9 cellular contexts compared by ENCODE assay signal in genomic region chr7:148967032-148967372, GRCh38.
DNase-seq lines count a peak whose midpoint lies in the region; ATAC-seq and TF ChIP-seq lines count a peak whose summit lies in the region.
"Had no signal": no experiment of that assay in that cellular context is flagged by ENCODE, and none has a peak within 500 bp of the region (broad histone marks: within the 10 kb centered on the region; RNA-seq: fewer than 3 reads in every experiment).

No MANE protein-coding gene starts in this region.

- no peak for TF ChIP-seq POLR2A in testis (IDR thresholded peaks at IDR 0.05)

- TF ChIP-seq CTCF in RWPE1 (conservative IDR thresholded peaks at IDR 0.05; ENCODE audit: low read depth) = peak; percentile 81
- no peak for TF ChIP-seq CTCF in foreskin fibroblast (IDR thresholded peaks at IDR 0.05; ENCODE audit: low read depth, low read length)
- TF ChIP-seq CTCF in testis (IDR thresholded peaks at IDR 0.05) = no peak

- ATAC-seq in activated T-cell treated with anti-CD3 and anti-CD28 coated beads, Interleukin-2, amount 50 U/mL, for 4 hours = peak; percentile 9 to 16

- WGBS in testis, 2 donors = 36 to 37% methylated on average over 8 to 13 of the region's 13 CpGs

- POLR2A ChIA-PET in RWPE1 (lab: Yijun Ruan, JAX; ENCODE audit: low non-redundant PET) = no interaction called here

- peak overlapping the region; percentile 37 to 49 for H3K4me3 ChIP-seq in foreskin fibroblast (ENCODE audit: low read depth in 1 of 2, low read length in 2 of 2)
- H3K4me3 ChIP-seq in testis = peak overlapping the region; percentile 42 to 44

- no peak for DNase-seq in activated T-cell treated with anti-CD3 and anti-CD28 coated beads, Interleukin-2, amount 50 U/mL, for 4 hours
- DNase-seq in activated T-cell treated with anti-CD3 and anti-CD28 coated beads, Interleukin-2, amount 50 U/mL, for 1 hour = no peak
- no peak for DNase-seq in RWPE1 (ENCODE audit: low spot score)
- no peak for DNase-seq in foreskin fibroblast
- DNase-seq in testis = no peak
- no peak for DNase-seq in DMS114 treated with DMSO at 0.1 percent for 48 hours (lab: John Stamatoyannopoulos, UW; ENCODE audit: unreplicated experiment)
- DNase-seq in NCI-H2081 treated with DMSO at 0.1 percent for 48 hours (lab: John Stamatoyannopoulos, UW) = no peak
- DNase-seq in NCI-H1105 (lab: John Stamatoyannopoulos, UW) = no peak
- DNase-seq: NCI-H524 treated with DMSO at 0.1 percent for 48 hours had no signal

- peak overlapping the region; percentile 68 for H3K4me3 Mint-ChIP-seq in activated T-cell treated with anti-CD3 and anti-CD28 coated beads, Interleukin-2, amount 50 U/mL, for 4 hours

- H3K36me3 ChIP-seq in testis (ENCODE audit: low read depth, missing control alignments) = no peaks in the 10 kb centered on the region

- intact Hi-C loops in testis (cut with DNase I; ENCODE audit: low total_unique reads) = loop anchor here (5.0 kb wide), 1 partner anchor 465 kb away; no protein-coding TSS in a partner anchor

- no peaks in the 10 kb centered on the region for H3K27me3 Mint-ChIP-seq in activated T-cell treated with anti-CD3 and anti-CD28 coated beads, Interleukin-2, amount 50 U/mL, for 4 hours (ENCODE audit: low read depth)

- H3K4me1 ChIP-seq in testis = peaks cover 6% of the 10 kb centered on the region

- H3K9me3 ChIP-seq in testis = no peaks in the 10 kb centered on the region

- H3K27me3 ChIP-seq in testis = no peaks in the 10 kb centered on the region

- H3K27ac ChIP-seq in RWPE1 = peak overlapping the region; percentile 69
- peak overlapping the region in 1 of 2 donors; percentile 21 for H3K27ac ChIP-seq in testis

- CTCF ChIA-PET in RWPE1 (lab: Yijun Ruan, JAX) = interaction anchor here (0.6 to 1.6 kb wide), 8 partner anchors 8 to 491 kb away, joined by 3 to 5 read pairs (median 4); no protein-coding TSS in a partner anchor

- H3K9me3 Mint-ChIP-seq in activated T-cell treated with anti-CD3 and anti-CD28 coated beads, Interleukin-2, amount 50 U/mL, for 4 hours = no peaks in the 10 kb centered on the region

- no peaks in the 10 kb centered on the region for H3K36me3 Mint-ChIP-seq in activated T-cell treated with anti-CD3 and anti-CD28 coated beads, Interleukin-2, amount 50 U/mL, for 4 hours (ENCODE audit: insufficient read depth)

- peaks cover 20% of the 10 kb centered on the region for H3K4me1 Mint-ChIP-seq in activated T-cell treated with anti-CD3 and anti-CD28 coated beads, Interleukin-2, amount 50 U/mL, for 4 hours (ENCODE audit: low read depth)
